ENCODE assay signal across 14 cellular contexts in the genomic region with DNA sequence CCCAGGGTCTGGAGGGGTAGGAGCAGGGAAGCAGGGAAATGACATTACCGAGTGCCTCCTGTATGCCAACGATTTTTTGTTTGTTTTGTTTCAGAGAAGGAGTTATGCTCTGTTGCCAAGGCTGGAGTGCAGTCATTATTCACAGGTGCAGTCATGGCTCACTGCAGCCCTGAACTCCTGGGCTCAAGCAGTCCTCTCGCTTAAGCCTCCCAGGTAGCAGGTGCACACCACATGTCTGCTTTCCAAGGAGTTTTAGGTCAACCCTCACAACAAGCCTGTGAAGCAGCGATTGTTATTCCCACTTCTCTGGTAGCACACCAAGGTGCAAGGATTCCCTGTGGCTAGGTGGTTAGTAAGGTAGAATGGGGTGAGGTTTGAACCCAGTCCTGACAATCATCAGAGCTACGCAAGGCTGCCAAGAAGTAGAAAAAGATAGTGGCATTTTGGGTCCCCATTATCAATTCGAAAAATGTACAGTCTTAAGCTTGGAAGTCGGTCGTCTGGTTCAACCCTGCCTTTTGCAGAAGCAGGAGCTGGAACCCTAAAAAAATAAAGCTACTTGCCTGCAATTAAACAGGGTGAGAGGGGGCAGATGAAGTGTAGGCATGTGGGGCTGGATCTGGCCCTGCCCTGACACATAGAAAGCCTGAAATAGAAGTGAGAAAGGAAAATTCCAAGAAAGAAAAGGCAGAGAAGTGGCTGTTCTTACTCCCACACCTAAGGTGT. TPM values are rescaled to one million over a fixed set of nuclear protein-coding genes. Genes with fewer than 3 reads are reported as not detected.
DNase-seq lines count a peak whose midpoint lies in the region; ATAC-seq and TF ChIP-seq lines count a peak whose summit lies in the region.
"Had no signal": no experiment of that assay in that cellular context is flagged by ENCODE, and none has a peak within 500 bp of the region (broad histone marks: within the 10 kb centered on the region; RNA-seq: fewer than 3 reads in every experiment).

No MANE protein-coding gene starts in this region.

- CTCF ChIA-PET in mammary epithelial cell (lab: Charles Lee; ENCODE audit: low non-redundant PET), result no interaction called here

- no peaks in the 10 kb centered on the region for H3K79me2 ChIP-seq in mammary epithelial cell (ENCODE audit: insufficient read depth, low read length)

- H3K4me1 Mint-ChIP-seq in activated T-cell treated with anti-CD3 and anti-CD28 coated beads, Interleukin-2, amount 50 U/mL, for 24 hours (ENCODE audit: low read depth), result peaks cover 71% of the 10 kb centered on the region
- peaks cover 48% of the 10 kb centered on the region for H3K4me1 Mint-ChIP-seq in stimulated activated memory B cell treated with anti-CD40 and anti-IgM and Interleukin-4, amounts not matched to agents 10 μg/mL and 1 μg/mL and 100 μg/mL, for 72 hours

- no peaks in the 10 kb centered on the region for H3K4me1 ChIP-seq in mammary epithelial cell (ENCODE audit: insufficient read depth, low read length)

- no peaks in the 10 kb centered on the region for H3K27me3 ChIP-seq in mammary epithelial cell (ENCODE audit: insufficient read depth, low read length)
- H3K27me3 ChIP-seq: cardiac muscle cell had no signal

- no peaks in the 10 kb centered on the region for H3K9me3 Mint-ChIP-seq in activated T-cell treated with anti-CD3 and anti-CD28 coated beads, Interleukin-2, amount 50 U/mL, for 24 hours
- no peaks in the 10 kb centered on the region for H3K9me3 Mint-ChIP-seq in stimulated activated memory B cell treated with anti-CD40 and anti-IgM and Interleukin-4, amounts not matched to agents 10 μg/mL and 1 μg/mL and 100 μg/mL, for 72 hours

- WGBS in mammary epithelial cell (ENCODE audit: low coverage, missing lambda C conversion rate), result 76% methylated on average over 7 of the region's 8 CpGs

- no peak for ATAC-seq in stimulated activated memory B cell treated with anti-CD40 and anti-IgM and Interleukin-4, amounts not matched to agents 10 μg/mL and 1 μg/mL and 100 μg/mL, for 72 hours
- no peak for ATAC-seq in HG03432 (IDR thresholded peaks at IDR 0.05; ENCODE audit: unreplicated experiment)

- H3K27ac ChIP-seq in caudate nucleus (ENCODE audit: low read depth, low read length), result peak overlapping the region; percentile 68
- H3K27ac ChIP-seq in mammary epithelial cell (ENCODE audit: insufficient read depth, low read depth, low read length), result no peak overlapping the region
- H3K27ac ChIP-seq: cardiac muscle cell, epithelial cell of prostate had no signal

- dilution Hi-C loops in mammary epithelial cell (cut with HindIII; ENCODE audit: low sequenced_read_pairs), result no loop called here

- no peak overlapping the region for H3K9ac ChIP-seq in mammary epithelial cell (ENCODE audit: insufficient read depth, low read length)

- no peaks in the 10 kb centered on the region for H4K20me1 ChIP-seq in mammary epithelial cell (ENCODE audit: insufficient read depth, low read length)

- H3K4me3 ChIP-seq in mammary epithelial cell (replicated peaks in 1 of 3; ENCODE audit: insufficient read depth in 1 of 3, low read depth in 2 of 3, low read length in 3 of 3), result no peak overlapping the region
- H3K4me3 ChIP-seq: cardiac muscle cell had no signal

- TF ChIP-seq CTCF in mammary epithelial cell (conservative IDR thresholded peaks at IDR 0.05 in 1 of 2, IDR thresholded peaks at IDR 0.05 in 1 of 2; ENCODE audit: extremely low read depth in 1 of 2, insufficient read depth in 1 of 2, low read depth in 1 of 2, low read length in 2 of 2), result no peak

- H3K36me3 Mint-ChIP-seq in activated T-cell treated with anti-CD3 and anti-CD28 coated beads, Interleukin-2, amount 50 U/mL, for 24 hours (ENCODE audit: low read depth), result peaks cover 26% of the 10 kb centered on the region
- H3K36me3 Mint-ChIP-seq in stimulated activated memory B cell treated with anti-CD40 and anti-IgM and Interleukin-4, amounts not matched to agents 10 μg/mL and 1 μg/mL and 100 μg/mL, for 72 hours, result peaks cover 23% of the 10 kb centered on the region

- no peaks in the 10 kb centered on the region for H3K36me3 ChIP-seq in mammary epithelial cell (ENCODE audit: insufficient read depth, low read length)

- H3K4me2 ChIP-seq in mammary epithelial cell (ENCODE audit: insufficient read depth, low read depth, low read length), result no peak overlapping the region

- H3K9me3 ChIP-seq in mammary epithelial cell (replicated peaks; ENCODE audit: insufficient read depth, low read length), result no peaks in the 10 kb centered on the region

- intact Hi-C loops in mammary epithelial cell (cut with micrococcal nuclease), result no loop called here

- H3K27ac Mint-ChIP-seq in activated T-cell treated with anti-CD3 and anti-CD28 coated beads, Interleukin-2, amount 50 U/mL, for 24 hours, result peak overlapping the region; percentile 65
- H3K27ac Mint-ChIP-seq in stimulated activated memory B cell treated with anti-CD40 and anti-IgM and Interleukin-4, amounts not matched to agents 10 μg/mL and 1 μg/mL and 100 μg/mL, for 72 hours, result peak overlapping the region; percentile 78

- no peak for DNase-seq in activated T-cell treated with anti-CD3 and anti-CD28 coated beads, Interleukin-2, amount 50 U/mL, for 24 hours
- no peak for DNase-seq in activated T-cell treated with anti-CD3 and anti-CD28 coated beads, Interleukin-2, amount 50 U/mL, for 1 hour
- DNase-seq in NCI-H774 (lab: John Stamatoyannopoulos, UW), result peak; percentile 83
- DNase-seq in caudate nucleus (lab: John Stamatoyannopoulos, UW), result peak in 32 of 61 donors; percentile 13 to 88 (median 41)
- DNase-seq in mammary epithelial cell, result no peak
- no peak for DNase-seq in HuH-7.5 (ENCODE audit: low spot score)
- DNase-seq: NCI-H2227 treated with DMSO at 0.1 percent for 48 hours, RPMI8226 had no signal

- no peaks in the 10 kb centered on the region for H3K27me3 Mint-ChIP-seq in activated T-cell treated with anti-CD3 and anti-CD28 coated beads, Interleukin-2, amount 50 U/mL, for 24 hours
- no peaks in the 10 kb centered on the region for H3K27me3 Mint-ChIP-seq in stimulated activated memory B cell treated with anti-CD40 and anti-IgM and Interleukin-4, amounts not matched to agents 10 μg/mL and 1 μg/mL and 100 μg/mL, for 72 hours

- H2AFZ ChIP-seq in mammary epithelial cell (ENCODE audit: low read depth, low read length), result no peak overlapping the region

- BruUV-seq in mammary epithelial cell (replicated peaks; lab: Mats Ljungman, UMichigan), result no TSS peak

- no peak overlapping the region for H3K4me3 Mint-ChIP-seq in activated T-cell treated with anti-CD3 and anti-CD28 coated beads, Interleukin-2, amount 50 U/mL, for 24 hours
- H3K4me3 Mint-ChIP-seq in stimulated activated memory B cell treated with anti-CD40 and anti-IgM and Interleukin-4, amounts not matched to agents 10 μg/mL and 1 μg/mL and 100 μg/mL, for 72 hours, result no peak overlapping the region

- in situ Hi-C loops in mammary epithelial cell (cut with MboI; ENCODE audit: low sequenced_read_pairs in 2 of 2), result no loop called here

RNA-seq across cellular contexts. Expression of a gene that starts 9.1 kb away (rescaled TPM):
- 1 to 10 TPM in 1 of 2 donors, under 1 TPM in 1; 0.99 to 1.2 TPM for total RNA-seq in mammary epithelial cell
- polyA plus RNA-seq in mammary epithelial cell, result 0.28 TPM
- not detected for polyA minus RNA-seq in mammary epithelial cell

RNA-seq across cellular contexts. Expression of a gene that starts 17.1 kb away (rescaled TPM):
- total RNA-seq in mammary epithelial cell, result under 1 TPM; 0.73 to 0.83 TPM
- polyA plus RNA-seq in mammary epithelial cell, result 4.7 TPM
- 11.0 TPM for polyA minus RNA-seq in mammary epithelial cell

RNA-seq across cellular contexts. Expression of a gene that starts 48.9 kb away (rescaled TPM):
- not detected for total RNA-seq in mammary epithelial cell
- not detected for polyA plus RNA-seq in mammary epithelial cell
- polyA minus RNA-seq in mammary epithelial cell, result not detected
- total RNA-seq: lung microvascular endothelial cell, osteoblast had no signal
- polyA plus RNA-seq: cardiac muscle cell had no signal

Comparison
In these comparisons a context has a peak if more than half of its experiments do, and no peak if none do; other contexts are left out.
1. DNase-seq: peak in NCI-H774 (single experiment) and caudate nucleus (32 of 61); none in activated T-cell treated with anti-CD3 and anti-CD28 coated beads, Interleukin-2, amount 50 U/mL, for 24 hours (single experiment), activated T-cell treated with anti-CD3 and anti-CD28 coated beads, Interleukin-2, amount 50 U/mL, for 1 hour (single experiment), mammary epithelial cell (single experiment) and HuH-7.5 (single experiment).